Comparison of ENCODE assay signal across 8 cellular contexts in genomic region chr11:6611092-6612007, GRCh38. TPM values are rescaled to one million over a fixed set of nuclear protein-coding genes. Genes with fewer than 3 reads are reported as not detected.
DNase-seq lines count a peak whose midpoint lies in the region; ATAC-seq, FAIRE-seq and TF ChIP-seq lines count a peak whose summit lies in the region.

No MANE protein-coding gene starts in this region.

- peaks cover 44% of the 10 kb centered on the region for H3K4me1 ChIP-seq in KMS-11 (ENCODE audit: low read depth, poor library complexity, severe bottlenecking)
- H3K4me1 ChIP-seq in cardiac muscle cell (ENCODE audit: low read depth): peaks cover 11% of the 10 kb centered on the region
- peaks cover 17% of the 10 kb centered on the region for H3K4me1 ChIP-seq in prostate gland (replicated peaks)

- H3K27ac ChIP-seq in KMS-11: peak overlapping the region; percentile 91; the same call in 1 of the 2 replicates
- H3K27ac ChIP-seq in cardiac muscle cell: peak overlapping the region; percentile 99
- H3K27ac ChIP-seq in prostate gland: peak overlapping the region; percentile 98

- H3K4me3 ChIP-seq in KMS-11 (IDR thresholded peaks at IDR 0.05; ENCODE audit: insufficient read depth, low read depth, low read length) (no peak overlapping the region), cardiac muscle cell (peak overlapping the region; percentile 60), prostate gland (peak overlapping the region; percentile 74 to 91)

- TF ChIP-seq CTCF in KMS-11 (conservative IDR thresholded peaks at IDR 0.05; ENCODE audit: low read depth, low read length): no peak
- no peak for TF ChIP-seq CTCF in cardiac muscle cell (IDR thresholded peaks at IDR 0.05; ENCODE audit: low read depth, low read length)
- no peak for TF ChIP-seq CTCF in prostate gland (IDR thresholded peaks at IDR 0.05)

- intact Hi-C loops in prostate gland (cut with DNase I): loop anchor here (5.0 kb wide), 1 partner anchor 71 kb away; the partner anchor contains the start of gene MRPL17

- no peak for FAIRE-seq in RCC 7860 (lab: Jason Lieb, UNC)

- DNase-seq in Daoy (ENCODE audit: low read depth) (peak; percentile 18), cardiac muscle cell (ENCODE audit: low read depth in 1 of 2, low spot score in 1 of 2) (peak in 1 of 2 donors; percentile 30), prostate gland (ENCODE audit: low spot score) (no peak), NCI-H510A (lab: John Stamatoyannopoulos, UW) (no peak), RCC 7860 (ENCODE audit: low spot score) (no peak)
- peak; percentile 24 for DNase-seq in activated naive CD4-positive, alpha-beta T cell treated with Interleukin-2 at 50 U/mL for 16 hours

- ATAC-seq in GM21526 (IDR thresholded peaks at IDR 0.05; ENCODE audit: low FRiP score, unreplicated experiment): peak; percentile 17

- 0 out of 2 replicates have a peak overlapping the region, but pooled peaks have one; percentile 16 for H2AFZ ChIP-seq in KMS-11 (ENCODE audit: low read depth)

- H3K36me3 ChIP-seq in KMS-11 (ENCODE audit: insufficient read depth) (no peaks in the 10 kb centered on the region), cardiac muscle cell (peaks cover 34% of the 10 kb centered on the region), prostate gland (peaks cover 5 to 32% of the 10 kb centered on the region in 2 donors)

- H3K9me3 ChIP-seq in cardiac muscle cell (ENCODE audit: low read depth) (no peaks in the 10 kb centered on the region), prostate gland (no peaks in the 10 kb centered on the region)

- H4K20me1 ChIP-seq in KMS-11 (ENCODE audit: insufficient read depth): no peaks in the 10 kb centered on the region

- H3K4me2 ChIP-seq in KMS-11: peak overlapping the region; percentile 100

- H3K9ac ChIP-seq in KMS-11: peak overlapping the region; percentile 82

- no peaks in the 10 kb centered on the region for H3K27me3 ChIP-seq in KMS-11 (ENCODE audit: insufficient read depth, low read depth)
- H3K27me3 ChIP-seq in cardiac muscle cell: no peaks in the 10 kb centered on the region
- H3K27me3 ChIP-seq in prostate gland (replicated peaks; ENCODE audit: insufficient read depth): no peaks in the 10 kb centered on the region

- no peak for TF ChIP-seq POLR2A in prostate gland (IDR thresholded peaks at IDR 0.05)

- H3K79me2 ChIP-seq in KMS-11 (ENCODE audit: insufficient read depth, low read depth): peaks cover 13% of the 10 kb centered on the region; the same call in 1 of the 2 replicates

- WGBS in prostate gland: 11% methylated on average over 39 of the region's 45 CpGs

RNA-seq across cellular contexts. Expression of gene TAF10, which starts 0.7 kb away (rescaled TPM):
- total RNA-seq in Daoy (2014; rRNA removed; shearing (Covaris generic)): 53.0 and 57.0 TPM in 2 replicates
- total RNA-seq in cardiac muscle cell (72.6 and 113 TPM in 2 replicates), prostate gland (100 to 1,000 TPM; 130 to 193 TPM)
- 277 and 316 TPM in 2 replicates for polyA plus RNA-seq in cardiac muscle cell

RNA-seq across cellular contexts. Expression of gene ILK, which starts 7.8 kb away (rescaled TPM):
- total RNA-seq in Daoy (2014; rRNA removed; shearing (Covaris generic)): 120 and 140 TPM in 2 replicates
- total RNA-seq in cardiac muscle cell (221 and 259 TPM in 2 replicates), prostate gland (100 to 1,000 TPM; 172 to 195 TPM)
- polyA plus RNA-seq in cardiac muscle cell: 270 and 316 TPM in 2 replicates

RNA-seq across cellular contexts. Expression of gene TPP1, which starts 7.9 kb away (rescaled TPM):
- 2.5 and 14.9 TPM in 2 replicates for total RNA-seq in Daoy (2014; rRNA removed; shearing (Covaris generic))
- total RNA-seq in cardiac muscle cell (13.2 and 27.8 TPM in 2 replicates), prostate gland (100 to 1,000 TPM in 1 of 2 donors, 10 to 100 TPM in 1; 94.6 to 147 TPM)
- polyA plus RNA-seq in cardiac muscle cell: 28.0 and 36.8 TPM in 2 replicates

RNA-seq across cellular contexts. Expression of gene RRP8, which starts 7.9 kb away (rescaled TPM):
- total RNA-seq in Daoy (2014; rRNA removed; shearing (Covaris generic)): 17.4 and 17.9 TPM in 2 replicates
- total RNA-seq in cardiac muscle cell (20.7 and 27.3 TPM in 2 replicates), prostate gland (10 to 100 TPM; 16.4 to 16.6 TPM)
- polyA plus RNA-seq in cardiac muscle cell: 32.6 and 46.0 TPM in 2 replicates

RNA-seq across cellular contexts. Expression of gene DCHS1, which starts 44.3 kb away (rescaled TPM):
- 0.74 and 1.3 TPM in 2 replicates for total RNA-seq in Daoy (2014; rRNA removed; shearing (Covaris generic))
- 45.8 and 60.2 TPM in 2 replicates for total RNA-seq in cardiac muscle cell
- 16.0 and 19.8 TPM in 2 replicates for polyA plus RNA-seq in cardiac muscle cell
- total RNA-seq in prostate gland: 10 to 100 TPM; 11.2 to 17.4 TPM

Comparison
In these comparisons a context has a peak if more than half of its experiments do, and no peak if none do; other contexts are left out.
1. DNase-seq: peak in Daoy (single experiment) and activated naive CD4-positive, alpha-beta T cell treated with Interleukin-2 at 50 U/mL for 16 hours (single experiment); none in prostate gland (single experiment), NCI-H510A (single experiment) and RCC 7860 (single experiment).
2. Peak in every context shown above with its lines, with median percentiles within 50 percentile points of each other: H3K27ac ChIP-seq.